ENCODE assay signal across 22 cellular contexts in genomic region chr11:2647167-2647566, GRCh38. TPM values are rescaled to one million over a fixed set of nuclear protein-coding genes. Genes with fewer than 3 reads are reported as not detected.
A peak's percentile ranks its signal among the peaks of the same experiment; 100 is the strongest.
DNase-seq lines count a peak whose midpoint lies in the region; ATAC-seq, FAIRE-seq and TF ChIP-seq lines count a peak whose summit lies in the region.
"Had no signal": no experiment of that assay in that cellular context is flagged by ENCODE, and none has a peak within 500 bp of the region (broad histone marks: within the 10 kb centered on the region; RNA-seq: fewer than 3 reads in every experiment).

No MANE protein-coding gene starts in this region.

- no peak for TF ChIP-seq CTCF in HepG2 (CRISPR knock-in tag; IDR thresholded peaks at IDR 0.05)
- TF ChIP-seq CTCF in right lobe of liver (IDR thresholded peaks at IDR 0.05): no peak
- TF ChIP-seq CTCF in endodermal cell (conservative IDR thresholded peaks at IDR 0.05): no peak
- no peak for TF ChIP-seq CTCF in progenitor cell of endocrine pancreas (IDR thresholded peaks at IDR 0.05; ENCODE audit: unreplicated experiment)
- TF ChIP-seq CTCF in GM10248 (IDR thresholded peaks at IDR 0.05; ENCODE audit: control extremely low read depth, extremely low read depth, low read depth, missing control alignments): no peak
- no peak for TF ChIP-seq CTCF in spleen (IDR thresholded peaks at IDR 0.05 in 8 of 11, conservative IDR thresholded peaks at IDR 0.05 in 3 of 11)

- intact Hi-C loops in HepG2 (cut with micrococcal nuclease; ENCODE audit: unreplicated experiment): no loop called here
- intact Hi-C loops in right lobe of liver (cut with DNase I): no loop called here
- intact Hi-C loops in spleen (cut with DNase I; ENCODE audit: low total_unique reads): no loop called here

- no peak for TF ChIP-seq EP300 in HepG2 (IDR thresholded peaks at IDR 0.05; ENCODE audit: low read depth in 2 of 2, low read length in 2 of 2)
- TF ChIP-seq EP300 in HepG2 (CRISPR knock-in tag; IDR thresholded peaks at IDR 0.05; ENCODE audit: borderline replicate concordance): no peak

- H3K27ac ChIP-seq in HepG2 (ENCODE audit: extremely low read length, insufficient read depth, low read length) (no peak overlapping the region), right lobe of liver (no peak overlapping the region), endodermal cell (ENCODE audit: low read depth, low read length) (no peak overlapping the region), spleen (no peak overlapping the region)
- H3K27ac ChIP-seq: 22Rv1, BLaER1, C4-2B had no signal

- H3K4me3 ChIP-seq in HepG2 (replicated peaks in 1 of 3; ENCODE audit: insufficient read depth in 1 of 3, low read depth in 2 of 3, low read length in 3 of 3) (no peak overlapping the region), right lobe of liver (no peak overlapping the region), endodermal cell (ENCODE audit: low read length) (peak overlapping the region; percentile 50), spleen (no peak overlapping the region)
- H3K4me3 ChIP-seq: BLaER1, GM12878 had no signal

- no peak for ATAC-seq in HepG2
- ATAC-seq in right lobe of liver: no peak
- ATAC-seq: CD8-positive, alpha-beta T cell; GM12878 had no signal

- H3K36me3 Mint-ChIP-seq in endodermal cell (ENCODE audit: low read depth): peaks cover 6% of the 10 kb centered on the region
- peaks cover 58% of the 10 kb centered on the region for H3K36me3 Mint-ChIP-seq in progenitor cell of endocrine pancreas (ENCODE audit: insufficient read depth)

- H3K27ac Mint-ChIP-seq in endodermal cell: no peak overlapping the region
- peak overlapping the region; percentile 91 for H3K27ac Mint-ChIP-seq in progenitor cell of endocrine pancreas
- H3K27ac Mint-ChIP-seq: B cell; CD4-positive, CD25-positive, alpha-beta regulatory T cell; CD8-positive, alpha-beta T cell had no signal

- BruUV-seq in HepG2 (replicated peaks; lab: Mats Ljungman, UMichigan): no TSS peak

- no peaks in the 10 kb centered on the region for H3K4me1 ChIP-seq in HepG2 (ENCODE audit: insufficient read depth, low read length)
- no peaks in the 10 kb centered on the region for H3K4me1 ChIP-seq in right lobe of liver
- H3K4me1 ChIP-seq in endodermal cell (ENCODE audit: control insufficient read depth, insufficient read depth, low read length): no peaks in the 10 kb centered on the region
- H3K4me1 ChIP-seq in spleen: no peaks in the 10 kb centered on the region
- H3K4me1 ChIP-seq: BLaER1, Caco-2 had no signal

- 95% methylated on average over 1 of the region's 1 CpG for WGBS in HepG2 (ENCODE audit: low lambda C conversion rate)
- WGBS in right lobe of liver (ENCODE audit: insufficient coverage, low coverage, low lambda C conversion rate, missing lambda C conversion rate): 75% methylated on average over 1 of the region's 1 CpG
- WGBS in endodermal cell (ENCODE audit: insufficient coverage in 1 of 2, insufficient read length in 1 of 2), 2 experiments: 83 to 100% methylated on average over 1 of the region's 1 CpG
- WGBS in spleen, 5 donors: 90 to 97% (median 91%) methylated on average over 1 of the region's 1 CpG

- TF ChIP-seq POLR2A in HepG2 (IDR thresholded peaks at IDR 0.05; ENCODE audit: insufficient read depth in 1 of 2, low read depth in 2 of 2, low read length in 2 of 2) (no peak), right lobe of liver (IDR thresholded peaks at IDR 0.05) (no peak), erythroblast (IDR thresholded peaks at IDR 0.05; ENCODE audit: low read length) (no peak), spleen (IDR thresholded peaks at IDR 0.05) (no peak)

- H3K79me2 ChIP-seq in HepG2 (ENCODE audit: insufficient read depth, low read length): no peaks in the 10 kb centered on the region

- no peak overlapping the region for H3K9ac ChIP-seq in HepG2 (ENCODE audit: insufficient read depth, low read depth, low read length)
- no peak overlapping the region for H3K9ac ChIP-seq in endodermal cell (ENCODE audit: extremely low read depth, low read length, poor library complexity, severe bottlenecking)
- H3K9ac ChIP-seq: BLaER1 had no signal

- TF ChIP-seq RAD21 in HepG2 (CRISPR knock-in tag; IDR thresholded peaks at IDR 0.05): no peak

- peaks cover 100% of the 10 kb centered on the region for H3K9me3 ChIP-seq in HepG2 (ENCODE audit: low read length)
- H3K9me3 ChIP-seq in right lobe of liver: peaks cover 0 to 28% (median 3%) of the 10 kb centered on the region in 4 donors
- H3K9me3 ChIP-seq in endodermal cell (ENCODE audit: control insufficient read depth, low read length): peaks cover 100% of the 10 kb centered on the region
- H3K9me3 ChIP-seq in spleen: peaks cover 22 to 100% (median 96%) of the 10 kb centered on the region in 8 donors

- H2AFZ ChIP-seq in HepG2 (ENCODE audit: low read length): no peak overlapping the region

- H3K4me2 ChIP-seq in HepG2 (ENCODE audit: low read depth, low read length): no peak overlapping the region
- H3K4me2 ChIP-seq: BLaER1 had no signal

- in situ Hi-C loops in HepG2 (cut with HindIII; ENCODE audit: extremely low pct_ligation_motif_present, low pct_unique_long_range_greater_than_20kb): no loop called here

- H4K20me1 ChIP-seq in HepG2 (ENCODE audit: insufficient read depth, low read length): no peaks in the 10 kb centered on the region
- H4K20me1 ChIP-seq: BLaER1 had no signal

- CTCF ChIA-PET in HepG2 (lab: Yijun Ruan, JAX; ENCODE audit: low intra/inter-chr PET ratio, low total read pairs) (no interaction called here), GM10248 (lab: Yijun Ruan, JAX) (no interaction called here)

- no peaks in the 10 kb centered on the region for H3K4me1 Mint-ChIP-seq in endodermal cell
- no peaks in the 10 kb centered on the region for H3K4me1 Mint-ChIP-seq in progenitor cell of endocrine pancreas (ENCODE audit: low read depth)
- H3K4me1 Mint-ChIP-seq: B cell; CD4-positive, CD25-positive, alpha-beta regulatory T cell had no signal

- H3K9me3 Mint-ChIP-seq in endodermal cell: peaks cover 99% of the 10 kb centered on the region
- peaks cover 58% of the 10 kb centered on the region for H3K9me3 Mint-ChIP-seq in progenitor cell of endocrine pancreas (ENCODE audit: low read depth)

- no peak for FAIRE-seq in HepG2 (lab: Jason Lieb, UNC)
- FAIRE-seq: A204.1, G401.6, GM12878, H54 had no signal

- H3K27me3 Mint-ChIP-seq in endodermal cell (ENCODE audit: insufficient read depth) (peaks cover 77% of the 10 kb centered on the region), progenitor cell of endocrine pancreas (no peaks in the 10 kb centered on the region)
- H3K27me3 Mint-ChIP-seq: B cell; CD4-positive, CD25-positive, alpha-beta regulatory T cell had no signal

- no peaks in the 10 kb centered on the region for H3K27me3 ChIP-seq in HepG2 (ENCODE audit: control insufficient read depth in 1 of 2, insufficient read depth in 2 of 2, low read length in 2 of 2)
- no peaks in the 10 kb centered on the region for H3K27me3 ChIP-seq in right lobe of liver
- H3K27me3 ChIP-seq in endodermal cell (ENCODE audit: control insufficient read depth, insufficient read depth, low read length, poor library complexity, severe bottlenecking): no peaks in the 10 kb centered on the region
- H3K27me3 ChIP-seq in spleen (replicated peaks in 1 of 7): no peaks in the 10 kb centered on the region
- H3K27me3 ChIP-seq: BLaER1 had no signal

- H3K4me3 Mint-ChIP-seq in endodermal cell (no peak overlapping the region), progenitor cell of endocrine pancreas (ENCODE audit: low read depth) (no peak overlapping the region)
- H3K4me3 Mint-ChIP-seq: B cell; CD4-positive, CD25-positive, alpha-beta regulatory T cell; CD8-positive, alpha-beta T cell had no signal

- DNase-seq in HepG2 (ENCODE audit: low spot score) (no peak), right lobe of liver (no peak), endodermal cell (no peak), progenitor cell of endocrine pancreas (ENCODE audit: low spot score, unreplicated experiment) (no peak), GM10248 (ENCODE audit: extremely low spot score) (no peak), erythroblast (lab: John Stamatoyannopoulos, UW) (no peak), spleen (no peak)
- DNase-seq: Caco-2; CD4-positive, CD25-positive, alpha-beta regulatory T cell; CD8-positive, alpha-beta T cell; DMS153; DND-41; GOT3; HCEC 1CT had no signal

- POLR2A ChIA-PET in HepG2 (lab: Yijun Ruan, JAX): no interaction called here
- POLR2A ChIA-PET in GM10248 (lab: Yijun Ruan, JAX): no interaction called here

- H3K36me3 ChIP-seq in HepG2 (replicated peaks in 1 of 2; ENCODE audit: control insufficient read depth in 1 of 2, insufficient read depth in 2 of 2, low read length in 2 of 2) (no peaks in the 10 kb centered on the region), right lobe of liver (no peaks in the 10 kb centered on the region), endodermal cell (ENCODE audit: control insufficient read depth, insufficient read depth, low read length) (no peaks in the 10 kb centered on the region), spleen (peaks cover 0 to 14% (median 0%) of the 10 kb centered on the region in 6 donors)

RNA-seq across cellular contexts. Expression of gene KCNQ1OT1, which starts 52.6 kb away (rescaled TPM):
- total RNA-seq in HepG2 (2016; rRNA removed; fragmentation: Illumina TruSeq; extraction: Trizol) (2.5 and 18.9 TPM in 2 replicates), right lobe of liver (1 to 10 TPM in 2 of 6 experiments, under 1 TPM in 4; 0.37 to 1.7 (median 0.60) TPM), endodermal cell (1 to 10 TPM; 5.2 to 6.9 TPM), progenitor cell of endocrine pancreas (18.0 and 18.7 TPM in 2 replicates), spleen (1 to 10 TPM in 6 of 7 donors, under 1 TPM in 1; 0.87 to 3.1 (median 2.1) TPM)
- 0.30 and 0.35 TPM in 2 replicates for total RNA-seq in HepG2 (2016; cell fraction: cytosol; rRNA removed; fragmentation: Illumina TruSeq; extraction: Trizol; ENCODE audit: low read depth)
- total RNA-seq in HepG2 (2016; cell fraction: insoluble cytoplasmic fraction; rRNA removed; fragmentation: Illumina TruSeq; extraction: Trizol): 2.0 and 16.5 TPM in 2 replicates
- total RNA-seq in HepG2 (2016; cell fraction: membrane; rRNA removed; fragmentation: Illumina TruSeq; extraction: Trizol): 0.90 and 1.1 TPM in 2 replicates
- 66.8 and 83.4 TPM in 2 replicates for total RNA-seq in HepG2 (2016; cell fraction: nucleus; rRNA removed; fragmentation: Illumina TruSeq; extraction: Trizol)
- polyA plus RNA-seq in HepG2 (2011; rRNA removed) (1.3 TPM in 2 replicates), spleen (under 1 TPM; 0.02 to 0.16 (median 0.02) TPM)
- 0.05 TPM in 2 replicates for polyA plus RNA-seq in HepG2 (2011; cell fraction: cytosol; rRNA removed)
- 11.8 and 14.7 TPM in 2 replicates for polyA plus RNA-seq in HepG2 (2011; cell fraction: nucleus; rRNA removed)
- 1.9 and 2.0 TPM in 2 replicates for polyA plus RNA-seq in HepG2 (2012)
- 0.01 and 0.02 TPM in 2 replicates for polyA plus RNA-seq in HepG2 (2016; cell fraction: cytosol; fragmentation: Illumina TruSeq; extraction: Trizol; ENCODE audit: low read depth)
- polyA plus RNA-seq in HepG2 (2016; cell fraction: insoluble cytoplasmic fraction; fragmentation: Illumina TruSeq; extraction: Trizol; ENCODE audit: low read depth): 0.15 and 0.17 TPM in 2 replicates
- 0.03 and 0.06 TPM in 2 replicates for polyA plus RNA-seq in HepG2 (2016; cell fraction: membrane; fragmentation: Illumina TruSeq; extraction: Trizol; ENCODE audit: low read depth)
- 8.4 and 10.5 TPM in 2 replicates for polyA plus RNA-seq in HepG2 (2016; cell fraction: nucleus; fragmentation: Illumina TruSeq; extraction: Trizol; ENCODE audit: insufficient read depth, low read depth)
- polyA minus RNA-seq in HepG2 (2011; rRNA and poly(A)+ RNA removed; ENCODE audit: low replicate concordance): 0.05 and 36.1 TPM in 2 replicates
- polyA minus RNA-seq in HepG2 (2011; cell fraction: cytosol; rRNA and poly(A)+ RNA removed): 0.79 and 0.97 TPM in 2 replicates
- 112 and 125 TPM in 2 replicates for polyA minus RNA-seq in HepG2 (2011; cell fraction: nucleus; rRNA and poly(A)+ RNA removed)
- polyA plus RNA-seq in endodermal cell (2013, experiment 1 of 2): 0.71 TPM
- polyA plus RNA-seq in endodermal cell (2013, experiment 2 of 2): 0.99 TPM
